In the genomic region with DNA sequence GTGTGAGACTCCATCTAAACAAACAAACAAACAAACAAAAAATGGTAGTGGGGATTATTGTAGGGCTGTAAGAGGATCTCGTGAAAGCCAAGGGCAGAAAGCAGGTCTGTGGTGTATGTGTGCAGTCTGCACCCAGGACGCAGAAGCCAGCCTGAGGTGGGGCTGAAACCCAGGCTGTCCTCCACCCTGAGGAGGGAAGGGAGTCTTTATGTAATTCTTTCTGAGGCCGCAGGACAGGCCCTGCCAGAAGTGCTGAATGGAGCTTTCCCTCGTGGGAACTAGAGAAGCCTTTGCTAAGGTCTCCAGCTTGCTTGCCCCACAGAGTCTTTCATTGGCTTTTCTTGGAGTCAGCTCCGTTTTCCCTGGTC, we compare ENCODE assay signal across 2 cellular contexts.
TF ChIP-seq lines count a peak whose summit lies in the region.

No MANE protein-coding gene starts in this region.

TF ChIP-seq in HepG2, 621 proteins besides CTCF, POLR2A, EP300 and RAD21:
- no peak for TF ChIP-seq STAT5B (CRISPR knock-in tag; IDR thresholded peaks at IDR 0.05)
TF ChIP-seq in HepG2: peak in this region for 0.

TF ChIP-seq in K562, 482 proteins besides CTCF, POLR2A, EP300 and RAD21:
- TF ChIP-seq, protein P1, sequence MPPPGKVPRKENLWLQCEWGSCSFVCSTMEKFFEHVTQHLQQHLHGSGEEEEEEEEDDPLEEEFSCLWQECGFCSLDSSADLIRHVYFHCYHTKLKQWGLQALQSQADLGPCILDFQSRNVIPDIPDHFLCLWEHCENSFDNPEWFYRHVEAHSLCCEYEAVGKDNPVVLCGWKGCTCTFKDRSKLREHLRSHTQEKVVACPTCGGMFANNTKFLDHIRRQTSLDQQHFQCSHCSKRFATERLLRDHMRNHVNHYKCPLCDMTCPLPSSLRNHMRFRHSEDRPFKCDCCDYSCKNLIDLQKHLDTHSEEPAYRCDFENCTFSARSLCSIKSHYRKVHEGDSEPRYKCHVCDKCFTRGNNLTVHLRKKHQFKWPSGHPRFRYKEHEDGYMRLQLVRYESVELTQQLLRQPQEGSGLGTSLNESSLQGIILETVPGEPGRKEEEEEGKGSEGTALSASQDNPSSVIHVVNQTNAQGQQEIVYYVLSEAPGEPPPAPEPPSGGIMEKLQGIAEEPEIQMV (tag; conservative IDR thresholded peaks at IDR 0.05; ENCODE audit: low read depth) = no peak
- TF ChIP-seq, protein P2, sequence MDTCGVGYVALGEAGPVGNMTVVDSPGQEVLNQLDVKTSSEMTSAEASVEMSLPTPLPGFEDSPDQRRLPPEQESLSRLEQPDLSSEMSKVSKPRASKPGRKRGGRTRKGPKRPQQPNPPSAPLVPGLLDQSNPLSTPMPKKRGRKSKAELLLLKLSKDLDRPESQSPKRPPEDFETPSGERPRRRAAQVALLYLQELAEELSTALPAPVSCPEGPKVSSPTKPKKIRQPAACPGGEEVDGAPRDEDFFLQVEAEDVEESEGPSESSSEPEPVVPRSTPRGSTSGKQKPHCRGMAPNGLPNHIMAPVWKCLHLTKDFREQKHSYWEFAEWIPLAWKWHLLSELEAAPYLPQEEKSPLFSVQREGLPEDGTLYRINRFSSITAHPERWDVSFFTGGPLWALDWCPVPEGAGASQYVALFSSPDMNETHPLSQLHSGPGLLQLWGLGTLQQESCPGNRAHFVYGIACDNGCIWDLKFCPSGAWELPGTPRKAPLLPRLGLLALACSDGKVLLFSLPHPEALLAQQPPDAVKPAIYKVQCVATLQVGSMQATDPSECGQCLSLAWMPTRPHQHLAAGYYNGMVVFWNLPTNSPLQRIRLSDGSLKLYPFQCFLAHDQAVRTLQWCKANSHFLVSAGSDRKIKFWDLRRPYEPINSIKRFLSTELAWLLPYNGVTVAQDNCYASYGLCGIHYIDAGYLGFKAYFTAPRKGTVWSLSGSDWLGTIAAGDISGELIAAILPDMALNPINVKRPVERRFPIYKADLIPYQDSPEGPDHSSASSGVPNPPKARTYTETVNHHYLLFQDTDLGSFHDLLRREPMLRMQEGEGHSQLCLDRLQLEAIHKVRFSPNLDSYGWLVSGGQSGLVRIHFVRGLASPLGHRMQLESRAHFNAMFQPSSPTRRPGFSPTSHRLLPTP (IDR thresholded peaks at IDR 0.05; ENCODE audit: borderline replicate concordance, extremely low read depth, insufficient read length) = no peak
- no peak for TF ChIP-seq DMBX1 (CRISPR knock-in tag; IDR thresholded peaks at IDR 0.05; ENCODE audit: borderline replicate concordance)
- TF ChIP-seq CHD2 (IDR thresholded peaks at IDR 0.05; ENCODE audit: low read depth, low read length) = no peak
- TF ChIP-seq, protein P3, sequence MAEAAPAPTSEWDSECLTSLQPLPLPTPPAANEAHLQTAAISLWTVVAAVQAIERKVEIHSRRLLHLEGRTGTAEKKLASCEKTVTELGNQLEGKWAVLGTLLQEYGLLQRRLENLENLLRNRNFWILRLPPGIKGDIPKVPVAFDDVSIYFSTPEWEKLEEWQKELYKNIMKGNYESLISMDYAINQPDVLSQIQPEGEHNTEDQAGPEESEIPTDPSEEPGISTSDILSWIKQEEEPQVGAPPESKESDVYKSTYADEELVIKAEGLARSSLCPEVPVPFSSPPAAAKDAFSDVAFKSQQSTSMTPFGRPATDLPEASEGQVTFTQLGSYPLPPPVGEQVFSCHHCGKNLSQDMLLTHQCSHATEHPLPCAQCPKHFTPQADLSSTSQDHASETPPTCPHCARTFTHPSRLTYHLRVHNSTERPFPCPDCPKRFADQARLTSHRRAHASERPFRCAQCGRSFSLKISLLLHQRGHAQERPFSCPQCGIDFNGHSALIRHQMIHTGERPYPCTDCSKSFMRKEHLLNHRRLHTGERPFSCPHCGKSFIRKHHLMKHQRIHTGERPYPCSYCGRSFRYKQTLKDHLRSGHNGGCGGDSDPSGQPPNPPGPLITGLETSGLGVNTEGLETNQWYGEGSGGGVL (CRISPR knock-in tag; IDR thresholded peaks at IDR 0.05) = no peak
- TF ChIP-seq NEUROD1 (IDR thresholded peaks at IDR 0.05; ENCODE audit: borderline replicate concordance, low read depth, low read length, partially characterized antibody) = no peak
- TF ChIP-seq ZNF3 (CRISPR knock-in tag; IDR thresholded peaks at IDR 0.05) = no peak
- TF ChIP-seq ZFP30 (CRISPR knock-in tag; IDR thresholded peaks at IDR 0.05; ENCODE audit: borderline replicate concordance) = no peak
- TF ChIP-seq KDM1A (IDR thresholded peaks at IDR 0.05) = no peak
- no peak for TF ChIP-seq ZC3H4 (CRISPR knock-in tag; IDR thresholded peaks at IDR 0.05; ENCODE audit: borderline replicate concordance)
- TF ChIP-seq, protein P4, sequence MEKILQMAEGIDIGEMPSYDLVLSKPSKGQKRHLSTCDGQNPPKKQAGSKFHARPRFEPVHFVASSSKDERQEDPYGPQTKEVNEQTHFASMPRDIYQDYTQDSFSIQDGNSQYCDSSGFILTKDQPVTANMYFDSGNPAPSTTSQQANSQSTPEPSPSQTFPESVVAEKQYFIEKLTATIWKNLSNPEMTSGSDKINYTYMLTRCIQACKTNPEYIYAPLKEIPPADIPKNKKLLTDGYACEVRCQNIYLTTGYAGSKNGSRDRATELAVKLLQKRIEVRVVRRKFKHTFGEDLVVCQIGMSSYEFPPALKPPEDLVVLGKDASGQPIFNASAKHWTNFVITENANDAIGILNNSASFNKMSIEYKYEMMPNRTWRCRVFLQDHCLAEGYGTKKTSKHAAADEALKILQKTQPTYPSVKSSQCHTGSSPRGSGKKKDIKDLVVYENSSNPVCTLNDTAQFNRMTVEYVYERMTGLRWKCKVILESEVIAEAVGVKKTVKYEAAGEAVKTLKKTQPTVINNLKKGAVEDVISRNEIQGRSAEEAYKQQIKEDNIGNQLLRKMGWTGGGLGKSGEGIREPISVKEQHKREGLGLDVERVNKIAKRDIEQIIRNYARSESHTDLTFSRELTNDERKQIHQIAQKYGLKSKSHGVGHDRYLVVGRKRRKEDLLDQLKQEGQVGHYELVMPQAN (IDR thresholded peaks at IDR 0.05; ENCODE audit: borderline replicate concordance) = no peak
- no peak for TF ChIP-seq CBX8 (IDR thresholded peaks at IDR 0.05; ENCODE audit: borderline replicate concordance, extremely low read depth, low read depth, low read length, poor library complexity, severe bottlenecking)
- no peak for TF ChIP-seq HNRNPL (IDR thresholded peaks at IDR 0.05; ENCODE audit: low read depth, low read length)
